9 cellular contexts compared by ENCODE assay signal in the genomic region with DNA sequence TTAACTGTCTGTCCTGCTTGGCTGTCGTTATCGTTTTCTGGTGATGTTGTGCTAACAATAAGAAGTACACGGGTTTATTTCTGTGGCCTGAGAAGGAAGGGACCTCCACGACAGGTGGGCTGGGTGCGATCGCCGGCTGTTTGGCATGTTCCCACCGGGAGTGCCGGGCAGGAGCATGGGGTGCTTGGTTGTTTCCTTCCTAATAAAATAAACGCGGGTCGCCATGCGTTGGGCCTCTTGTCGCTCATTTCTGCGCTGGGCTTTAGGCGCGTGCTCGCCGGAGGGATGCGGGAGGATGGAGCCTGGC. TPM values are rescaled to one million over a fixed set of nuclear protein-coding genes. Genes with fewer than 3 reads are reported as not detected.
DNase-seq lines count a peak whose midpoint lies in the region; ATAC-seq and TF ChIP-seq lines count a peak whose summit lies in the region.
"Had no signal": no experiment of that assay in that cellular context is flagged by ENCODE, and none has a peak within 500 bp of the region (broad histone marks: within the 10 kb centered on the region; RNA-seq: fewer than 3 reads in every experiment).

No MANE protein-coding gene starts in this region.

- POLR2A ChIA-PET in Panc1 (lab: Charles Lee) = interaction anchor here (0.7 kb wide), 1 partner anchor 14 kb away, joined by 3 read pairs; no protein-coding TSS in a partner anchor

- intact Hi-C loops in Panc1 (cut with micrococcal nuclease; ENCODE audit: unreplicated experiment) = no loop called here

- CTCF ChIA-PET in Panc1 (lab: Charles Lee) = no interaction called here

- peaks cover 15% of the 10 kb centered on the region for H3K4me1 ChIP-seq in Panc1 (ENCODE audit: control insufficient read depth, insufficient read depth, low read length)

- ATAC-seq in Panc1 = no peak

- H3K36me3 ChIP-seq in Panc1 (ENCODE audit: control insufficient read depth, insufficient read depth, low read length) = peaks cover 6% of the 10 kb centered on the region

- BruUV-seq in Panc1 (replicated peaks; lab: Mats Ljungman, UMichigan) = no TSS peak

- H3K4me3 ChIP-seq in GM12865 (ENCODE audit: low read depth, low read length) = peak overlapping the region; percentile 49
- peak overlapping the region; percentile 12 to 46; a peak in 3 of 4 replicates for H3K4me3 ChIP-seq in Panc1 (ENCODE audit: low read depth in 2 of 2, low read length in 2 of 2)
- H3K4me3 ChIP-seq in epithelial cell of esophagus (ENCODE audit: low read length) = peak overlapping the region; percentile 22
- peak overlapping the region; percentile 24 for H3K4me3 ChIP-seq in retinal pigment epithelial cell (ENCODE audit: low read length)

- in situ Hi-C loops in Panc1 (cut with HindIII; ENCODE audit: low pct_unique_long_range_greater_than_20kb, low sequenced_read_pairs) = no loop called here

- peak overlapping the region; percentile 72 for H3K27ac ChIP-seq in Panc1 (ENCODE audit: low read length)

- H3K9me3 ChIP-seq in Panc1 (ENCODE audit: control insufficient read depth, insufficient read depth, low read depth, low read length) = no peaks in the 10 kb centered on the region
- H3K9me3 ChIP-seq: SK-N-SH had no signal

- H3K27me3 ChIP-seq in Panc1 (ENCODE audit: control insufficient read depth, insufficient read depth, low read length) = no peaks in the 10 kb centered on the region

- DNase-seq in GM12865 (ENCODE audit: low read depth) (no peak), Panc1 (ENCODE audit: low read depth, low spot score) (no peak), epithelial cell of esophagus (ENCODE audit: low read depth) (no peak), retinal pigment epithelial cell (ENCODE audit: low read depth) (no peak), AML-193 (lab: John Stamatoyannopoulos, UW) (no peak), GOT3 (lab: John Stamatoyannopoulos, UW) (no peak), retina (no peak), 8988T (no peak)

- no peak for TF ChIP-seq CTCF in GM12865 (IDR thresholded peaks at IDR 0.05; ENCODE audit: insufficient read depth, low read depth, low read length, missing control alignments)
- TF ChIP-seq CTCF in Panc1 (IDR thresholded peaks at IDR 0.05) = no peak
- no peak for TF ChIP-seq CTCF in epithelial cell of esophagus (IDR thresholded peaks at IDR 0.05; ENCODE audit: insufficient read depth, low read depth, low read length, missing control alignments)
- TF ChIP-seq CTCF in retinal pigment epithelial cell (conservative IDR thresholded peaks at IDR 0.05; ENCODE audit: low read depth, low read length) = no peak

RNA-seq across cellular contexts. Expression of gene GDI1, which starts 0.7 kb away (rescaled TPM):
- total RNA-seq in Panc1 (2021; ENCODE audit: unreplicated experiment) = 317 TPM
- polyA plus RNA-seq in Panc1 (2012; ENCODE audit: insufficient read length) = 556 TPM

RNA-seq across cellular contexts. Expression of gene FAM50A, which starts 7.7 kb away (rescaled TPM):
- 225 TPM for total RNA-seq in Panc1 (2021; ENCODE audit: unreplicated experiment)
- 389 TPM for polyA plus RNA-seq in Panc1 (2012; ENCODE audit: insufficient read length)

RNA-seq across cellular contexts. Expression of gene ATP6AP1, which starts 7.8 kb away (rescaled TPM):
- 221 TPM for total RNA-seq in Panc1 (2021; ENCODE audit: unreplicated experiment)
- polyA plus RNA-seq in Panc1 (2012; ENCODE audit: insufficient read length) = 308 TPM

RNA-seq across cellular contexts. Expression of gene PLXNA3, which starts 21.8 kb away (rescaled TPM):
- 128 TPM for total RNA-seq in Panc1 (2021; ENCODE audit: unreplicated experiment)
- polyA plus RNA-seq in Panc1 (2012; ENCODE audit: insufficient read length) = 155 TPM

RNA-seq across cellular contexts. Expression of gene TAFAZZIN, which starts 24.9 kb away (rescaled TPM):
- 113 TPM for total RNA-seq in Panc1 (2021; ENCODE audit: unreplicated experiment)
- 123 TPM for polyA plus RNA-seq in Panc1 (2012; ENCODE audit: insufficient read length)
